In the genomic region with DNA sequence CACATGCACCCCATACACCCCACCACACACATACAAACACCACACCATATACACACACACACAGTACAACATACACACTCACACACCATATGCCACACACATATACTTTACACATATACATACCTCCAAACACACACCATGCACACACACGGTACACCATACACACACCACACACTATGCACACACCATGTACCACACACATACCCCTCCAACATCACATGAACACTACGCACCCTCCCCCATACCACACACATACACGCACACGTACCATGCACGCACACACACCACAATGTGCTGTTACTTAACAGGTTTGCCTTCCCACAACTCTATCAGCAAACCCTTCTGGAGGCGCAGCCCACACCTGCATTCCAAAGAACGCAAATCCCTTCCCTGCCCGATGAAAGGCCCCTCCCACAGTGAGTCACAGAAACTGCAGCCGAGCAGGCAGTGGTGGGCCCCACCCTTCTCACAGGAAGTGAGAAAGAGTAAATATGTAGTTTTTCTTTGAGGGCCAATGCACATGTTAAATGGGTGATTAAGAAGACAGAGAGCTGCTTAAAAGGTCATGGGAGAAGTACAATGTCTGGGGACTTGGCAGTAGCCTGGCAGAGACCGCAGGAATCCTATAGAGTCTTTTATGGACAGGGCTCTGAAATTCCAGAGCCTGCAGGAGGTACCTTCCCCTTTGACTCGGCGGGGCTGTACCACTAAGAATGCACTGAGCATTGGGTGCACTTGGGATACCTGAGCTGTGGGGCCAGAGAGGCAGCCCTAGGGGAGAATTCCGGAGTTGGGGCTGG, we compare ENCODE assay signal across 1 cellular context.
TF ChIP-seq lines count a peak whose summit lies in the region.

No MANE protein-coding gene starts in this region.

TF ChIP-seq in GM23338, 12 proteins besides CTCF, POLR2A, EP300 and RAD21 (continued from another document):
- TF ChIP-seq EZH2 (IDR thresholded peaks at IDR 0.05; ENCODE audit: low read depth, unreplicated experiment) = no peak
- peak; percentile 59 for TF ChIP-seq CREB1 (CRISPR knock-in tag; IDR thresholded peaks at IDR 0.05; ENCODE audit: low read depth)
- no peak for TF ChIP-seq EZH2phosphoT487 (IDR thresholded peaks at IDR 0.05; ENCODE audit: unreplicated experiment)
